14 cellular contexts compared by ENCODE assay signal in genomic region chr13:56700324-56700723, GRCh38.
"Had no signal": no experiment of that assay in that cellular context is flagged by ENCODE, and none has a peak within 500 bp of the region (broad histone marks: within the 10 kb centered on the region; RNA-seq: fewer than 3 reads in every experiment).

No MANE protein-coding gene starts in this region.

- DNase-seq: activated CD4-positive, alpha-beta memory T cell treated with anti-CD3 and anti-CD28 coated beads, Interleukin-2, amount 10 ng/mL, durations not matched to agents 7 days and 5 days; activated CD4-positive, alpha-beta T cell treated with anti-CD3 and anti-CD28 coated beads for 4 hours; activated gamma-delta T cell; activated T-cell treated with anti-CD3 and anti-CD28 coated beads, Interleukin-2, amount 50 U/mL, for 72 hours; dorsolateral prefrontal cortex; hypothalamus; kidney glomerular epithelial cell; left ventricle myocardium superior; natural killer cell; retina; T1000 had no signal

- H3K27me3 ChIP-seq: dorsolateral prefrontal cortex had no signal

- H3K36me3 Mint-ChIP-seq: memory B cell; stimulated activated effector memory CD8-positive, alpha-beta T cell treated with anti-CD3 and anti-CD28 coated beads, Interleukin-12 subunit alpha, Interleukin-12 subunit beta, amount 100 ng/mL, for 72 hours had no signal

- H3K27ac ChIP-seq: dorsolateral prefrontal cortex had no signal

- H3K4me3 ChIP-seq: dorsolateral prefrontal cortex had no signal

- ATAC-seq: activated naive CD4-positive, alpha-beta T cell treated with anti-CD3 and anti-CD28 coated beads, Interleukin-2, amount 50 U/mL, for 72 hours; activated T-cell treated with anti-CD3 and anti-CD28 coated beads, Interleukin-2, amount 50 U/mL, for 72 hours; left ventricle myocardium superior; natural killer cell; stimulated activated effector memory CD8-positive, alpha-beta T cell treated with anti-CD3 and anti-CD28 coated beads, Interleukin-12 subunit alpha, Interleukin-12 subunit beta, amount 100 ng/mL, for 72 hours had no signal

- H3K27ac Mint-ChIP-seq: activated CD4-positive, alpha-beta memory T cell treated with anti-CD3 and anti-CD28 coated beads, Interleukin-2, amount 10 ng/mL, durations not matched to agents 7 days and 5 days; activated naive CD4-positive, alpha-beta T cell treated with anti-CD3 and anti-CD28 coated beads, Interleukin-2, amount 50 U/mL, for 72 hours; activated T-cell treated with anti-CD3 and anti-CD28 coated beads, Interleukin-2, amount 50 U/mL, for 72 hours; memory B cell; natural killer cell; stimulated activated effector memory CD8-positive, alpha-beta T cell treated with anti-CD3 and anti-CD28 coated beads, Interleukin-12 subunit alpha, Interleukin-12 subunit beta, amount 100 ng/mL, for 72 hours had no signal

- H3K4me1 Mint-ChIP-seq: activated CD4-positive, alpha-beta memory T cell treated with anti-CD3 and anti-CD28 coated beads, Interleukin-2, amount 10 ng/mL, durations not matched to agents 7 days and 5 days; memory B cell; natural killer cell; stimulated activated effector memory CD8-positive, alpha-beta T cell treated with anti-CD3 and anti-CD28 coated beads, Interleukin-12 subunit alpha, Interleukin-12 subunit beta, amount 100 ng/mL, for 72 hours had no signal

- H3K4me3 Mint-ChIP-seq: activated CD4-positive, alpha-beta memory T cell treated with anti-CD3 and anti-CD28 coated beads, Interleukin-2, amount 10 ng/mL, durations not matched to agents 7 days and 5 days; activated T-cell treated with anti-CD3 and anti-CD28 coated beads, Interleukin-2, amount 50 U/mL, for 72 hours; memory B cell; natural killer cell; stimulated activated effector memory CD8-positive, alpha-beta T cell treated with anti-CD3 and anti-CD28 coated beads, Interleukin-12 subunit alpha, Interleukin-12 subunit beta, amount 100 ng/mL, for 72 hours had no signal

- H3K27me3 Mint-ChIP-seq: activated CD4-positive, alpha-beta memory T cell treated with anti-CD3 and anti-CD28 coated beads, Interleukin-2, amount 10 ng/mL, durations not matched to agents 7 days and 5 days; memory B cell had no signal
